In the genomic region with DNA sequence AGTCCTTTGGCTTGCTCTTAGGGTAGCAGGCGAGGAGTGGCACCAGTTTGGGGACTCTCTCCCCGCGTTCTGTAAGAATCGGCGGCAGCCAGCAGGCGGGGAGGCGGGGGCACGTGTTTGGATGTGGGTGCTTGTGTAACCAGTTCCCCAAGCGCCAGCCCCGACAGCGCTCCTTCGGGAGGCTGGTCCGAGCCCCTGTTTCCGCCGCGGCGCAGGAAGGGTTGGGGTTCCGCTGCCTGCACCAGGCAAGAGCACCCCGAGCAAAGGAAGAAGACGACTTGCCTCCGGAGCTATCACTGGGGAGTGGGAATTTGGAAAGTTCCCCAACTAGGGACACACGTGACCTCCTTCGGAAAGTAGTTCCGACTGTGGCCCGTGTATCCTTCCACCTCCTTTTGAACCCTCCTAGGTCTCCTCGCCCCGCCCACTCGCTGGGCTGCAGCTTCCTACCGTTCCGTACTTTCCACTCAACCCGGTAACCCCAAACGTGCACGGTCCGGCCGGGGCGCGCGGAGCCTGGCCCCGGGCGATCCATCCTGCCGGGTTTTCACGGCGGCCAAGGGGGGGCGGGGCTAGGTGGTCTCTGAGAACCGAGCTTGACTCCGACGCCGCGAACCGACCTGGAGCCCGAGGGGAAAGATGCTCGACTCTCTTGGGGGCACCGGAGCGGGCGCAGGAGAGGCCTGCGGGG, we compare ENCODE assay signal across 8 cellular contexts. TPM values are rescaled to one million over a fixed set of nuclear protein-coding genes. Genes with fewer than 3 reads are reported as not detected.
DNase-seq lines count a peak whose midpoint lies in the region; ATAC-seq and TF ChIP-seq lines count a peak whose summit lies in the region.

No MANE protein-coding gene starts in this region.

- peak; percentile 84 for TF ChIP-seq POLR2A in erythroblast (IDR thresholded peaks at IDR 0.05; ENCODE audit: low read length)

- H3K4me1 Mint-ChIP-seq in CD4-positive, alpha-beta T cell (ENCODE audit: low read depth): peaks cover 43% of the 10 kb centered on the region
- peaks cover 46% of the 10 kb centered on the region for H3K4me1 Mint-ChIP-seq in activated T-cell treated with anti-CD3 and anti-CD28 coated beads, Interleukin-2, amount 50 U/mL, for 24 hours (ENCODE audit: low read depth)

- H3K9me3 Mint-ChIP-seq in CD4-positive, alpha-beta T cell: no peaks in the 10 kb centered on the region
- H3K9me3 Mint-ChIP-seq in activated T-cell treated with anti-CD3 and anti-CD28 coated beads, Interleukin-2, amount 50 U/mL, for 24 hours: no peaks in the 10 kb centered on the region

- H3K36me3 Mint-ChIP-seq in CD4-positive, alpha-beta T cell (ENCODE audit: low read depth): peaks cover 37% of the 10 kb centered on the region
- peaks cover 31% of the 10 kb centered on the region for H3K36me3 Mint-ChIP-seq in activated T-cell treated with anti-CD3 and anti-CD28 coated beads, Interleukin-2, amount 50 U/mL, for 24 hours (ENCODE audit: low read depth)

- peak overlapping the region; percentile 89 for H3K4me2 ChIP-seq in OCI-LY7 (ENCODE audit: low read length)

- intact Hi-C loops in CD4-positive, alpha-beta T cell (cut with DNase I, micrococcal nuclease): loop anchor here (1.0 to 10.0 kb wide), 11 partner anchors 45 to 953 kb away; a partner anchor contains a TSS
- intact Hi-C loops in OCI-LY7 (cut with micrococcal nuclease; ENCODE audit: unreplicated experiment): loop anchor here (1.0 to 5.0 kb wide), 11 partner anchors 44 to 1137 kb away; a partner anchor contains a TSS

- CTCF ChIA-PET in CD4-positive, alpha-beta T cell (lab: Charles Lee): interaction anchor here (0.8 to 3.6 kb wide), 5 partner anchors 12 to 252 kb away, joined by 3 to 13 read pairs (median 4); a partner anchor contains a TSS
- CTCF ChIA-PET in OCI-LY7 (lab: Charles Lee; ENCODE audit: unreplicated experiment): interaction anchor here (0.5 to 3.2 kb wide), 6 partner anchors 217 to 691 kb away, joined by 3 to 36 read pairs (median 6); no protein-coding TSS in a partner anchor

- H3K27ac Mint-ChIP-seq in CD4-positive, alpha-beta T cell: peak overlapping the region; percentile 92
- peak overlapping the region; percentile 97 for H3K27ac Mint-ChIP-seq in activated T-cell treated with anti-CD3 and anti-CD28 coated beads, Interleukin-2, amount 50 U/mL, for 24 hours

- H3K9me2 ChIP-seq in OCI-LY7 (ENCODE audit: insufficient read depth, low read length): no peaks in the 10 kb centered on the region

- H4K20me1 ChIP-seq in OCI-LY7 (ENCODE audit: insufficient read depth, low read length): peaks cover 28% of the 10 kb centered on the region

- H3K4me3 ChIP-seq in OCI-LY7 (ENCODE audit: low read depth, low read length, poor library complexity, severe bottlenecking): peak overlapping the region; percentile 96

- H3K79me2 ChIP-seq in OCI-LY7 (ENCODE audit: insufficient read depth, low read depth, low read length): peaks cover 56% of the 10 kb centered on the region

- no peaks in the 10 kb centered on the region for H3K9me3 ChIP-seq in CD4-positive, alpha-beta T cell (ENCODE audit: control insufficient read depth, low read length)
- H3K9me3 ChIP-seq in OCI-LY7 (ENCODE audit: low read length): no peaks in the 10 kb centered on the region

- POLR2A ChIA-PET in CD4-positive, alpha-beta T cell (lab: Charles Lee): interaction anchor here (0.5 to 6.7 kb wide), 41 partner anchors 9 to 1530 kb away, joined by 3 to 168 read pairs (median 6); a partner anchor contains a TSS
- POLR2A ChIA-PET in OCI-LY7 (lab: Charles Lee): interaction anchor here (0.8 to 6.9 kb wide), 32 partner anchors 10 to 1027 kb away, joined by 3 to 134 read pairs (median 4); a partner anchor contains a TSS

- no TSS peak for BruUV-seq in OCI-LY7 (replicated peaks; lab: Mats Ljungman, UMichigan)

- no peak for TF ChIP-seq CTCF in CD4-positive, alpha-beta T cell (IDR thresholded peaks at IDR 0.05)
- no peak; the same call in 1 of the 2 replicates for TF ChIP-seq CTCF in OCI-LY7 (conservative IDR thresholded peaks at IDR 0.05; ENCODE audit: low read length)

- no peaks in the 10 kb centered on the region for H3K27me3 ChIP-seq in CD4-positive, alpha-beta T cell (ENCODE audit: control insufficient read depth, insufficient read depth, low read length)

- peak overlapping the region; percentile 64; the same call in 1 of the 2 replicates for H2AFZ ChIP-seq in OCI-LY7 (ENCODE audit: low read length)

- peak overlapping the region; percentile 84 for H3K27ac ChIP-seq in CD4-positive, alpha-beta T cell (ENCODE audit: low read depth, low read length)
- H3K27ac ChIP-seq in OCI-LY7 (ENCODE audit: low read depth, low read length, poor library complexity, severe bottlenecking): peak overlapping the region; percentile 94

- H3K4me1 ChIP-seq in OCI-LY7 (ENCODE audit: insufficient read depth, low read length, poor library complexity, severe bottlenecking): peaks cover 19% of the 10 kb centered on the region

- peak; percentile 72 for ATAC-seq in CD4-positive, alpha-beta T cell (ENCODE audit: poor library complexity)
- peak; percentile 51 for ATAC-seq in HG03442 (IDR thresholded peaks at IDR 0.05; ENCODE audit: unreplicated experiment)

- DNase-seq in CD4-positive, alpha-beta T cell: peak; percentile 89 to 93 (median 91)
- DNase-seq in GM19238 (ENCODE audit: insufficient read length, low spot score) (peak; percentile 70), OCI-LY7 (ENCODE audit: low spot score) (peak; percentile 99), erythroblast (lab: John Stamatoyannopoulos, UW) (peak; percentile 99), mucosa of gallbladder (ENCODE audit: low spot score) (peak; percentile 97)
- DNase-seq in activated T-cell treated with anti-CD3 and anti-CD28 coated beads, Interleukin-2, amount 50 U/mL, for 24 hours: peak; percentile 95
- peak; percentile 85 to 89 for DNase-seq in stimulated activated CD8-positive, alpha-beta memory T cell treated with anti-CD3 and anti-CD28 coated beads, Interleukin-4, amount 100 ng/mL, for 1 hour (ENCODE audit: low read depth in 2 of 2, low spot score in 1 of 2)

- peak overlapping the region; percentile 96 for H3K4me3 Mint-ChIP-seq in CD4-positive, alpha-beta T cell
- peak overlapping the region; percentile 96 for H3K4me3 Mint-ChIP-seq in activated T-cell treated with anti-CD3 and anti-CD28 coated beads, Interleukin-2, amount 50 U/mL, for 24 hours

- H3K27me3 Mint-ChIP-seq in CD4-positive, alpha-beta T cell: no peaks in the 10 kb centered on the region
- H3K27me3 Mint-ChIP-seq in activated T-cell treated with anti-CD3 and anti-CD28 coated beads, Interleukin-2, amount 50 U/mL, for 24 hours: no peaks in the 10 kb centered on the region

- H3K36me3 ChIP-seq in OCI-LY7 (ENCODE audit: insufficient read depth, low read length): peaks cover 29% of the 10 kb centered on the region

RNA-seq across cellular contexts. Expression of a gene that starts 1.2 kb away (rescaled TPM):
- total RNA-seq in CD4-positive, alpha-beta T cell: under 1 TPM; 0.33 to 0.36 TPM
- 2.4 and 3.8 TPM in 2 replicates for total RNA-seq in OCI-LY7 (2014; rRNA removed; shearing (Covaris generic))
- total RNA-seq in OCI-LY7 (2022) (5.1 and 5.5 TPM in 2 replicates), mucosa of gallbladder (0.69 TPM)

RNA-seq across cellular contexts. Expression of a gene that starts 1.3 kb away (rescaled TPM):
- 10 to 100 TPM; 79.8 to 86.0 TPM for total RNA-seq in CD4-positive, alpha-beta T cell
- total RNA-seq in OCI-LY7 (2014; rRNA removed; shearing (Covaris generic)): 113 and 135 TPM in 2 replicates
- total RNA-seq in OCI-LY7 (2022) (173 and 176 TPM in 2 replicates), mucosa of gallbladder (89.9 TPM)

RNA-seq across cellular contexts. Expression of a gene that starts 44.1 kb away (rescaled TPM):
- 10 to 100 TPM; 33.7 to 38.7 TPM for total RNA-seq in CD4-positive, alpha-beta T cell
- 17.7 and 19.6 TPM in 2 replicates for total RNA-seq in OCI-LY7 (2014; rRNA removed; shearing (Covaris generic))
- total RNA-seq in OCI-LY7 (2022) (44.7 and 47.7 TPM in 2 replicates), mucosa of gallbladder (39.2 TPM)

Comparison
In these comparisons a context has a peak if more than half of its experiments do, and no peak if none do; other contexts are left out.
1. Peak in every context shown above with its lines: DNase-seq, ATAC-seq, H3K4me3 ChIP-seq and H3K27ac ChIP-seq.